ENCODE assay signal across 8 cellular contexts in genomic region chr1:29282924-29283803, GRCh38. TPM values are rescaled to one million over a fixed set of nuclear protein-coding genes. Genes with fewer than 3 reads are reported as not detected.
DNase-seq lines count a peak whose midpoint lies in the region; ATAC-seq and TF ChIP-seq lines count a peak whose summit lies in the region.

No MANE protein-coding gene starts in this region.

- peaks cover 3% of the 10 kb centered on the region for H3K27me3 Mint-ChIP-seq in activated naive CD4-positive, alpha-beta T cell treated with anti-CD3 and anti-CD28 coated beads for 36 hours (ENCODE audit: low read depth)

- no peak overlapping the region for H3K27ac Mint-ChIP-seq in activated naive CD4-positive, alpha-beta T cell treated with anti-CD3 and anti-CD28 coated beads, Interleukin-2, amount 50 U/mL, for 72 hours
- no peak overlapping the region for H3K27ac Mint-ChIP-seq in activated naive CD4-positive, alpha-beta T cell treated with anti-CD3 and anti-CD28 coated beads for 36 hours

- H3K4me1 Mint-ChIP-seq in activated naive CD4-positive, alpha-beta T cell treated with anti-CD3 and anti-CD28 coated beads for 36 hours (ENCODE audit: low read depth) = peaks cover 4% of the 10 kb centered on the region

- intact Hi-C loops in activated naive CD4-positive, alpha-beta T cell treated with anti-CD3 and anti-CD28 coated beads for 36 hours (cut with micrococcal nuclease) = no loop called here

- H3K4me3 ChIP-seq in choroid plexus epithelial cell (ENCODE audit: low read depth, low read length) = peak overlapping the region; percentile 17

- no peak for DNase-seq in activated naive CD4-positive, alpha-beta T cell treated with anti-CD3 and anti-CD28 coated beads, Interleukin-2, amount 50 U/mL, for 72 hours (ENCODE audit: low spot score in 2 of 2)
- no peak for DNase-seq in activated naive CD4-positive, alpha-beta T cell treated with anti-CD3 and anti-CD28 coated beads for 36 hours
- peak; percentile 84 for DNase-seq in NCI-H82 treated with DMSO at 0.1 percent for 48 hours (lab: John Stamatoyannopoulos, UW; ENCODE audit: unreplicated experiment)
- DNase-seq in choroid plexus epithelial cell (ENCODE audit: low read depth) = peak; percentile 78
- DNase-seq in mesenteric fat pad (ENCODE audit: low spot score) = peak; percentile 78
- DNase-seq in LoVo (ENCODE audit: low spot score) = no peak

- CTCF ChIA-PET in activated naive CD4-positive, alpha-beta T cell treated with anti-CD3 and anti-CD28 coated beads for 36 hours (lab: Charles Lee) = no interaction called here

- H3K36me3 Mint-ChIP-seq in activated naive CD4-positive, alpha-beta T cell treated with anti-CD3 and anti-CD28 coated beads, Interleukin-2, amount 50 U/mL, for 72 hours = no peaks in the 10 kb centered on the region
- H3K36me3 Mint-ChIP-seq in activated naive CD4-positive, alpha-beta T cell treated with anti-CD3 and anti-CD28 coated beads for 36 hours (ENCODE audit: low read depth) = no peaks in the 10 kb centered on the region

- no peak overlapping the region for H3K4me3 Mint-ChIP-seq in activated naive CD4-positive, alpha-beta T cell treated with anti-CD3 and anti-CD28 coated beads for 36 hours

- peak; percentile 33 to 82 for ATAC-seq in activated naive CD4-positive, alpha-beta T cell treated with anti-CD3 and anti-CD28 coated beads, Interleukin-2, amount 50 U/mL, for 72 hours
- ATAC-seq in GM21381 (IDR thresholded peaks at IDR 0.05; ENCODE audit: unreplicated experiment) (no peak), GM18519 (IDR thresholded peaks at IDR 0.05; ENCODE audit: low FRiP score, unreplicated experiment) (no peak)

- TF ChIP-seq CTCF in choroid plexus epithelial cell (conservative IDR thresholded peaks at IDR 0.05; ENCODE audit: low read depth, low read length) = no peak

- no peaks in the 10 kb centered on the region for H3K9me3 Mint-ChIP-seq in activated naive CD4-positive, alpha-beta T cell treated with anti-CD3 and anti-CD28 coated beads, Interleukin-2, amount 50 U/mL, for 72 hours
- no peaks in the 10 kb centered on the region for H3K9me3 Mint-ChIP-seq in activated naive CD4-positive, alpha-beta T cell treated with anti-CD3 and anti-CD28 coated beads for 36 hours

RNA-seq across cellular contexts. Expression of gene PTPRU, which starts 46.8 kb away (rescaled TPM):
- total RNA-seq in activated naive CD4-positive, alpha-beta T cell treated with anti-CD3 and anti-CD28 coated beads, Interleukin-2, amount 50 U/mL, for 72 hours = 1 to 10 TPM in 1 of 2 donors, not detected in 1; 2.0 TPM
- under 1 TPM; 0.15 to 0.38 TPM for total RNA-seq in activated naive CD4-positive, alpha-beta T cell treated with anti-CD3 and anti-CD28 coated beads for 36 hours
- 17.2 TPM for total RNA-seq in mesenteric fat pad

RNA-seq across cellular contexts. Expression of gene MECR, which starts 52.4 kb away (rescaled TPM):
- total RNA-seq in activated naive CD4-positive, alpha-beta T cell treated with anti-CD3 and anti-CD28 coated beads, Interleukin-2, amount 50 U/mL, for 72 hours = 10 to 100 TPM; 25.7 to 33.0 TPM
- 10 to 100 TPM; 35.7 to 36.3 TPM for total RNA-seq in activated naive CD4-positive, alpha-beta T cell treated with anti-CD3 and anti-CD28 coated beads for 36 hours
- 57.4 TPM for total RNA-seq in mesenteric fat pad

Comparison
In these comparisons a context has a peak if more than half of its experiments do, and no peak if none do; other contexts are left out.
1. ATAC-seq: peak in activated naive CD4-positive, alpha-beta T cell treated with anti-CD3 and anti-CD28 coated beads, Interleukin-2, amount 50 U/mL, for 72 hours (2 of 2); none in GM21381 (single experiment) and GM18519 (single experiment).
2. DNase-seq: peak in NCI-H82 treated with DMSO at 0.1 percent for 48 hours (single experiment), choroid plexus epithelial cell (single experiment) and mesenteric fat pad (single experiment); none in activated naive CD4-positive, alpha-beta T cell treated with anti-CD3 and anti-CD28 coated beads, Interleukin-2, amount 50 U/mL, for 72 hours (0 of 2), activated naive CD4-positive, alpha-beta T cell treated with anti-CD3 and anti-CD28 coated beads for 36 hours (single experiment) and LoVo (single experiment).